In the genomic region with DNA sequence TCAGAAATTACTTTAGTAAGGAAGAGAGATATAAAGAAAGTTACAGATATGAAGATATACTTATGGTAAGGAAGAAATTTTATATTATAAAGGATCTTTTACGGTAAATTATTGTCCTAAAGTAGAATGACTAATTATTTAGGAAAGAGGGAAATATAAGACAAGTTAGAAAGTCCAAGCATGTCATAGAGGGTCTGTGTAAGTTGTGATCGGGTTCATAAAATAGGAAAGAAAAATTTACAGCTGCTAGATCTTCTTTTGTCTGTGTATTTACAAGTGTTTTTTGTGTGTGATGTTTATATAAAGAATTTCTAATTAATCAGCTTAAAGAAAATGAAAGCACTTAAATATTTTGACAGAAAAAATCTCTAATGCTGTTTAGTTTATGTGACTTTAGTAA, we compare ENCODE assay signal across 14 cellular contexts.
DNase-seq lines count a peak whose midpoint lies in the region; ATAC-seq and TF ChIP-seq lines count a peak whose summit lies in the region.
"Had no signal": no experiment of that assay in that cellular context is flagged by ENCODE, and none has a peak within 500 bp of the region (broad histone marks: within the 10 kb centered on the region; RNA-seq: fewer than 3 reads in every experiment).

No MANE protein-coding gene starts in this region.

- no peaks in the 10 kb centered on the region for H3K27me3 Mint-ChIP-seq in stimulated activated naive CD8-positive, alpha-beta T cell treated with anti-CD3 and anti-CD28 coated beads, Interleukin-15, amount 100 ng/mL, for 72 hours

- no peak overlapping the region for H3K4me3 Mint-ChIP-seq in stimulated activated naive CD8-positive, alpha-beta T cell treated with anti-CD3 and anti-CD28 coated beads, Interleukin-15, amount 100 ng/mL, for 72 hours
- H3K4me3 Mint-ChIP-seq: HFFc6 had no signal

- BruUV-seq in A673 (replicated peaks; lab: Mats Ljungman, UMichigan): no TSS peak

- POLR2A ChIA-PET in A673 (lab: Charles Lee; ENCODE audit: low non-redundant PET): no interaction called here
- POLR2A ChIA-PET in HEK293 (lab: Yijun Ruan, JAX): no interaction called here

- no peaks in the 10 kb centered on the region for H3K4me1 Mint-ChIP-seq in stimulated activated naive CD8-positive, alpha-beta T cell treated with anti-CD3 and anti-CD28 coated beads, Interleukin-15, amount 100 ng/mL, for 72 hours

- no peak overlapping the region for H3K9ac ChIP-seq in SK-N-MC (ENCODE audit: insufficient read length)

- ATAC-seq in GM21717 (IDR thresholded peaks at IDR 0.05; ENCODE audit: unreplicated experiment): no peak
- no peak for ATAC-seq in stimulated activated naive CD8-positive, alpha-beta T cell treated with anti-CD3 and anti-CD28 coated beads, Interleukin-15, amount 100 ng/mL, for 72 hours
- ATAC-seq: Right ventricle myocardium inferior had no signal

- no peak overlapping the region for H3K27ac Mint-ChIP-seq in stimulated activated naive CD8-positive, alpha-beta T cell treated with anti-CD3 and anti-CD28 coated beads, Interleukin-15, amount 100 ng/mL, for 72 hours
- H3K27ac Mint-ChIP-seq: HFFc6 had no signal

- peaks cover 27% of the 10 kb centered on the region for H3K9me3 ChIP-seq in A673 (ENCODE audit: low read depth, low read length, poor library complexity, severe bottlenecking)
- H3K9me3 ChIP-seq in HEK293 (ENCODE audit: control insufficient read depth, insufficient read depth, low read depth, low read length): peaks cover 2% of the 10 kb centered on the region
- H3K9me3 ChIP-seq in SK-N-MC (ENCODE audit: low read depth, low read length): peaks cover 4% of the 10 kb centered on the region; the same call in 1 of the 2 replicates

- H3K4me1 ChIP-seq in A673 (ENCODE audit: insufficient read depth, low read length, poor library complexity, severe bottlenecking) (no peaks in the 10 kb centered on the region), HEK293 (ENCODE audit: control insufficient read depth, insufficient read depth, low read length) (no peaks in the 10 kb centered on the region)

- H3K36me3 ChIP-seq in A673 (ENCODE audit: insufficient read depth, low read length, poor library complexity, severe bottlenecking): no peaks in the 10 kb centered on the region
- H3K36me3 ChIP-seq in HEK293 (ENCODE audit: control insufficient read depth in 2 of 2, insufficient read depth in 1 of 2, low read length in 2 of 2): no peaks in the 10 kb centered on the region
- H3K36me3 ChIP-seq in SK-N-MC (ENCODE audit: insufficient read depth, low read length): no peaks in the 10 kb centered on the region

- H3K27ac ChIP-seq in A673 (ENCODE audit: low read depth, low read length, poor library complexity, severe bottlenecking) (no peak overlapping the region), HEK293 (ENCODE audit: extremely low read depth, low read depth, low read length) (no peak overlapping the region), SK-N-MC (no peak overlapping the region)

- H3K4me3 ChIP-seq in A673 (ENCODE audit: low read depth, low read length, poor library complexity, severe bottlenecking) (no peak overlapping the region), HEK293 (ENCODE audit: low read depth, low read length) (no peak overlapping the region), SK-N-MC (no peak overlapping the region)

- peaks cover 0 to 7% of the 10 kb centered on the region in 2 donors for H3K9me3 Mint-ChIP-seq in stimulated activated naive CD8-positive, alpha-beta T cell treated with anti-CD3 and anti-CD28 coated beads, Interleukin-15, amount 100 ng/mL, for 72 hours

- H3K27me3 ChIP-seq in A673 (replicated peaks; ENCODE audit: insufficient read depth, low read depth, low read length, poor library complexity): no peaks in the 10 kb centered on the region

- CTCF ChIA-PET in A673 (lab: Charles Lee) (no interaction called here), HEK293 (lab: Yijun Ruan, JAX) (interaction anchor here (0.7 kb wide), 1 partner anchor 54 kb away, joined by 3 read pairs; no protein-coding TSS in a partner anchor)

- DNase-seq in A673 (ENCODE audit: low spot score) (peak; percentile 2), SK-N-MC (ENCODE audit: low read depth, low spot score) (peak; percentile 3), left kidney (ENCODE audit: low read depth, low spot score) (peak; percentile 0), NCI-H1105 treated with DMSO at 0.1 percent for 48 hours (lab: John Stamatoyannopoulos, UW) (no peak)
- DNase-seq in stimulated activated naive CD8-positive, alpha-beta T cell treated with anti-CD3 and anti-CD28 coated beads, Interleukin-15, amount 100 ng/mL, for 72 hours: no peak
- DNase-seq: COR-L47, DMS79, HFFc6, MM.1S, NCI-H1930, NCI-H446 treated with DMSO at 0.1 percent for 48 hours had no signal

- TF ChIP-seq CTCF in A673 (conservative IDR thresholded peaks at IDR 0.05; ENCODE audit: low read depth, low read length) (no peak), HEK293 (tag by site-specific recombination; IDR thresholded peaks at IDR 0.05) (no peak)

- intact Hi-C loops in A673 (cut with micrococcal nuclease; ENCODE audit: unreplicated experiment): no loop called here

TF ChIP-seq in HEK293, 187 proteins besides CTCF, POLR2A, EP300 and RAD21 (continues in another document):
- TF ChIP-seq ZNF777 (tag by site-specific recombination; IDR thresholded peaks at IDR 0.05; ENCODE audit: borderline replicate concordance): no peak
- TF ChIP-seq KLF8 (tag by site-specific recombination; IDR thresholded peaks at IDR 0.05): no peak
- TF ChIP-seq, protein P1, sequence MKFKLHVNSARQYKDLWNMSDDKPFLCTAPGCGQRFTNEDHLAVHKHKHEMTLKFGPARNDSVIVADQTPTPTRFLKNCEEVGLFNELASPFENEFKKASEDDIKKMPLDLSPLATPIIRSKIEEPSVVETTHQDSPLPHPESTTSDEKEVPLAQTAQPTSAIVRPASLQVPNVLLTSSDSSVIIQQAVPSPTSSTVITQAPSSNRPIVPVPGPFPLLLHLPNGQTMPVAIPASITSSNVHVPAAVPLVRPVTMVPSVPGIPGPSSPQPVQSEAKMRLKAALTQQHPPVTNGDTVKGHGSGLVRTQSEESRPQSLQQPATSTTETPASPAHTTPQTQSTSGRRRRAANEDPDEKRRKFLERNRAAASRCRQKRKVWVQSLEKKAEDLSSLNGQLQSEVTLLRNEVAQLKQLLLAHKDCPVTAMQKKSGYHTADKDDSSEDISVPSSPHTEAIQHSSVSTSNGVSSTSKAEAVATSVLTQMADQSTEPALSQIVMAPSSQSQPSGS (tag by site-specific recombination; IDR thresholded peaks at IDR 0.05; ENCODE audit: low read depth): no peak
- TF ChIP-seq EGR2 (tag by site-specific recombination; IDR thresholded peaks at IDR 0.05; ENCODE audit: low read depth): no peak
- TF ChIP-seq, protein P2, sequence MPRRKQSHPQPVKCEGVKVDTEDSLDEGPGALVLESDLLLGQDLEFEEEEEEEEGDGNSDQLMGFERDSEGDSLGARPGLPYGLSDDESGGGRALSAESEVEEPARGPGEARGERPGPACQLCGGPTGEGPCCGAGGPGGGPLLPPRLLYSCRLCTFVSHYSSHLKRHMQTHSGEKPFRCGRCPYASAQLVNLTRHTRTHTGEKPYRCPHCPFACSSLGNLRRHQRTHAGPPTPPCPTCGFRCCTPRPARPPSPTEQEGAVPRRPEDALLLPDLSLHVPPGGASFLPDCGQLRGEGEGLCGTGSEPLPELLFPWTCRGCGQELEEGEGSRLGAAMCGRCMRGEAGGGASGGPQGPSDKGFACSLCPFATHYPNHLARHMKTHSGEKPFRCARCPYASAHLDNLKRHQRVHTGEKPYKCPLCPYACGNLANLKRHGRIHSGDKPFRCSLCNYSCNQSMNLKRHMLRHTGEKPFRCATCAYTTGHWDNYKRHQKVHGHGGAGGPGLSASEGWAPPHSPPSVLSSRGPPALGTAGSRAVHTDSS (tag by site-specific recombination; IDR thresholded peaks at IDR 0.05): no peak
- TF ChIP-seq, protein P3, sequence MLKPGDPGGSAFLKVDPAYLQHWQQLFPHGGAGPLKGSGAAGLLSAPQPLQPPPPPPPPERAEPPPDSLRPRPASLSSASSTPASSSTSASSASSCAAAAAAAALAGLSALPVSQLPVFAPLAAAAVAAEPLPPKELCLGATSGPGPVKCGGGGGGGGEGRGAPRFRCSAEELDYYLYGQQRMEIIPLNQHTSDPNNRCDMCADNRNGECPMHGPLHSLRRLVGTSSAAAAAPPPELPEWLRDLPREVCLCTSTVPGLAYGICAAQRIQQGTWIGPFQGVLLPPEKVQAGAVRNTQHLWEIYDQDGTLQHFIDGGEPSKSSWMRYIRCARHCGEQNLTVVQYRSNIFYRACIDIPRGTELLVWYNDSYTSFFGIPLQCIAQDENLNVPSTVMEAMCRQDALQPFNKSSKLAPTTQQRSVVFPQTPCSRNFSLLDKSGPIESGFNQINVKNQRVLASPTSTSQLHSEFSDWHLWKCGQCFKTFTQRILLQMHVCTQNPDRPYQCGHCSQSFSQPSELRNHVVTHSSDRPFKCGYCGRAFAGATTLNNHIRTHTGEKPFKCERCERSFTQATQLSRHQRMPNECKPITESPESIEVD (tag by site-specific recombination; IDR thresholded peaks at IDR 0.05): no peak
- TF ChIP-seq, protein P4, sequence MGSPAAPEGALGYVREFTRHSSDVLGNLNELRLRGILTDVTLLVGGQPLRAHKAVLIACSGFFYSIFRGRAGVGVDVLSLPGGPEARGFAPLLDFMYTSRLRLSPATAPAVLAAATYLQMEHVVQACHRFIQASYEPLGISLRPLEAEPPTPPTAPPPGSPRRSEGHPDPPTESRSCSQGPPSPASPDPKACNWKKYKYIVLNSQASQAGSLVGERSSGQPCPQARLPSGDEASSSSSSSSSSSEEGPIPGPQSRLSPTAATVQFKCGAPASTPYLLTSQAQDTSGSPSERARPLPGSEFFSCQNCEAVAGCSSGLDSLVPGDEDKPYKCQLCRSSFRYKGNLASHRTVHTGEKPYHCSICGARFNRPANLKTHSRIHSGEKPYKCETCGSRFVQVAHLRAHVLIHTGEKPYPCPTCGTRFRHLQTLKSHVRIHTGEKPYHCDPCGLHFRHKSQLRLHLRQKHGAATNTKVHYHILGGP (tag by site-specific recombination; IDR thresholded peaks at IDR 0.05): no peak
- no peak for TF ChIP-seq ZNF791 (tag by site-specific recombination; IDR thresholded peaks at IDR 0.05)
- no peak for TF ChIP-seq ZNF302 (tag by site-specific recombination; IDR thresholded peaks at IDR 0.05; ENCODE audit: low read depth)
- TF ChIP-seq MEIS1 (CRISPR knock-in tag; IDR thresholded peaks at IDR 0.05; ENCODE audit: borderline replicate concordance): no peak
- TF ChIP-seq ZNF792 (tag by site-specific recombination; IDR thresholded peaks at IDR 0.05): no peak
- no peak for TF ChIP-seq ZNF501 (tag by site-specific recombination; IDR thresholded peaks at IDR 0.05)
- peak; percentile 97 for TF ChIP-seq SETDB1 (IDR thresholded peaks at IDR 0.05; ENCODE audit: insufficient read length, low read length)
- TF ChIP-seq ZNF529 (tag by site-specific recombination; IDR thresholded peaks at IDR 0.05; ENCODE audit: insufficient replicate concordance): peak; percentile 7
- TF ChIP-seq ZNF701 (tag by site-specific recombination; IDR thresholded peaks at IDR 0.05): no peak

Comparison
In these comparisons a context has a peak if more than half of its experiments do, and no peak if none do; other contexts are left out.
1. DNase-seq: peak in A673 (single experiment), SK-N-MC (single experiment) and left kidney (single experiment); none in NCI-H1105 treated with DMSO at 0.1 percent for 48 hours (single experiment) and stimulated activated naive CD8-positive, alpha-beta T cell treated with anti-CD3 and anti-CD28 coated beads, Interleukin-15, amount 100 ng/mL, for 72 hours (0 of 2).